ENCODE assay signal across 1 cellular context in the genomic region with DNA sequence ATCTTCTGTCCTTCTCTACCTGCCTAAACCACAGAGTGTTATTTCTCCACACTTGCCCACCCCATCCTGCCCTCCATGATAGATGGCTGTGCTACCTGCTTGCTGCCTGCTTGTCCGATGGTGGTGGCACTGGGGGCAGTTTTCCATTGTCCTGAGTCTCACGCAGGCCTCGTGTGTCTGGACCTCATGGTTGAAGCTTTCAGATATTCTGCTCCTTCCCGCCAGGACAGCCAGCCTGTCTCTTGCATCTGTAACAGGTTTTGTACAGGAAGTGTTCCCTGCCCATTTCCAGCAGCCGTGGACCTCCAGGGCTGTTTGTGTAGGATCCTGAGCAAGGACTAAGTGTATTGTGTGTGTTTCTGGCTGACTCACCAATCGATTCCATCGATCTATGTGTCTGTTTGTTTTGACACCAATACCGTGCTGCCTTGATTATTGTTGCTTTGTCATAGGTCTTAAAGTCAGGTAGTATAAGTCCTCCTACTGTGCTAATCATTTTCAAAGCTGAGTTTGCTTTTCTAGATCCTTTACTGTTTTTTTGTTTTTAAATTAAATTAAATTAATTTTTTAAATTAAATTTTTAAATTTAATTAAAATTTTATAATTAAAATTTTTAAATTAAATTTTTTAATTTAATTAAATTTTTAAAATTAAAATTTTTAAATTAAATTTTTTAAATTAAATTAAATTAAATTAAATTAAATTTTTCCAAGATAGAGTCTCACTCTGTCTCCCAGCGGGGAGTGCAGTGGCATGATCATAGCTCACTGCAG.
TF ChIP-seq lines count a peak whose summit lies in the region.

No MANE protein-coding gene starts in this region.

TF ChIP-seq in HepG2, 621 proteins besides CTCF, POLR2A, EP300 and RAD21 (continued from another document and continues in another):
- no peak for TF ChIP-seq FOXC1 (CRISPR knock-in tag; IDR thresholded peaks at IDR 0.05; ENCODE audit: borderline replicate concordance)
- TF ChIP-seq, protein P1, sequence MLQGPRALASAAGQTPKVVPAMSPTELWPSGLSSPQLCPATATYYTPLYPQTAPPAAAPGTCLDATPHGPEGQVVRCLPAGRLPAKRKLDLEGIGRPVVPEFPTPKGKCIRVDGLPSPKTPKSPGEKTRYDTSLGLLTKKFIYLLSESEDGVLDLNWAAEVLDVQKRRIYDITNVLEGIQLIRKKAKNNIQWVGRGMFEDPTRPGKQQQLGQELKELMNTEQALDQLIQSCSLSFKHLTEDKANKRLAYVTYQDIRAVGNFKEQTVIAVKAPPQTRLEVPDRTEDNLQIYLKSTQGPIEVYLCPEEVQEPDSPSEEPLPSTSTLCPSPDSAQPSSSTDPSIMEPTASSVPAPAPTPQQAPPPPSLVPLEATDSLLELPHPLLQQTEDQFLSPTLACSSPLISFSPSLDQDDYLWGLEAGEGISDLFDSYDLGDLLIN (CRISPR knock-in tag; IDR thresholded peaks at IDR 0.05; ENCODE audit: borderline replicate concordance), result no peak
- TF ChIP-seq EED (CRISPR knock-in tag; IDR thresholded peaks at IDR 0.05), result no peak
- TF ChIP-seq, protein P2, sequence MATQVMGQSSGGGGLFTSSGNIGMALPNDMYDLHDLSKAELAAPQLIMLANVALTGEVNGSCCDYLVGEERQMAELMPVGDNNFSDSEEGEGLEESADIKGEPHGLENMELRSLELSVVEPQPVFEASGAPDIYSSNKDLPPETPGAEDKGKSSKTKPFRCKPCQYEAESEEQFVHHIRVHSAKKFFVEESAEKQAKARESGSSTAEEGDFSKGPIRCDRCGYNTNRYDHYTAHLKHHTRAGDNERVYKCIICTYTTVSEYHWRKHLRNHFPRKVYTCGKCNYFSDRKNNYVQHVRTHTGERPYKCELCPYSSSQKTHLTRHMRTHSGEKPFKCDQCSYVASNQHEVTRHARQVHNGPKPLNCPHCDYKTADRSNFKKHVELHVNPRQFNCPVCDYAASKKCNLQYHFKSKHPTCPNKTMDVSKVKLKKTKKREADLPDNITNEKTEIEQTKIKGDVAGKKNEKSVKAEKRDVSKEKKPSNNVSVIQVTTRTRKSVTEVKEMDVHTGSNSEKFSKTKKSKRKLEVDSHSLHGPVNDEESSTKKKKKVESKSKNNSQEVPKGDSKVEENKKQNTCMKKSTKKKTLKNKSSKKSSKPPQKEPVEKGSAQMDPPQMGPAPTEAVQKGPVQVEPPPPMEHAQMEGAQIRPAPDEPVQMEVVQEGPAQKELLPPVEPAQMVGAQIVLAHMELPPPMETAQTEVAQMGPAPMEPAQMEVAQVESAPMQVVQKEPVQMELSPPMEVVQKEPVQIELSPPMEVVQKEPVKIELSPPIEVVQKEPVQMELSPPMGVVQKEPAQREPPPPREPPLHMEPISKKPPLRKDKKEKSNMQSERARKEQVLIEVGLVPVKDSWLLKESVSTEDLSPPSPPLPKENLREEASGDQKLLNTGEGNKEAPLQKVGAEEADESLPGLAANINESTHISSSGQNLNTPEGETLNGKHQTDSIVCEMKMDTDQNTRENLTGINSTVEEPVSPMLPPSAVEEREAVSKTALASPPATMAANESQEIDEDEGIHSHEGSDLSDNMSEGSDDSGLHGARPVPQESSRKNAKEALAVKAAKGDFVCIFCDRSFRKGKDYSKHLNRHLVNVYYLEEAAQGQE (IDR thresholded peaks at IDR 0.05; ENCODE audit: borderline replicate concordance in 1 of 2, low read depth in 1 of 2, low read length in 2 of 2), result peak in 1 of 2 experiments; percentile 62; a peak in 2 of 4 replicates
- peak; percentile 84 for TF ChIP-seq POGZ (CRISPR knock-in tag; IDR thresholded peaks at IDR 0.05)
- TF ChIP-seq, protein P3, sequence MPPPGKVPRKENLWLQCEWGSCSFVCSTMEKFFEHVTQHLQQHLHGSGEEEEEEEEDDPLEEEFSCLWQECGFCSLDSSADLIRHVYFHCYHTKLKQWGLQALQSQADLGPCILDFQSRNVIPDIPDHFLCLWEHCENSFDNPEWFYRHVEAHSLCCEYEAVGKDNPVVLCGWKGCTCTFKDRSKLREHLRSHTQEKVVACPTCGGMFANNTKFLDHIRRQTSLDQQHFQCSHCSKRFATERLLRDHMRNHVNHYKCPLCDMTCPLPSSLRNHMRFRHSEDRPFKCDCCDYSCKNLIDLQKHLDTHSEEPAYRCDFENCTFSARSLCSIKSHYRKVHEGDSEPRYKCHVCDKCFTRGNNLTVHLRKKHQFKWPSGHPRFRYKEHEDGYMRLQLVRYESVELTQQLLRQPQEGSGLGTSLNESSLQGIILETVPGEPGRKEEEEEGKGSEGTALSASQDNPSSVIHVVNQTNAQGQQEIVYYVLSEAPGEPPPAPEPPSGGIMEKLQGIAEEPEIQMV (CRISPR knock-in tag; IDR thresholded peaks at IDR 0.05; ENCODE audit: low read depth), result no peak; the same call in 1 of the 2 replicates
- TF ChIP-seq, protein P4, sequence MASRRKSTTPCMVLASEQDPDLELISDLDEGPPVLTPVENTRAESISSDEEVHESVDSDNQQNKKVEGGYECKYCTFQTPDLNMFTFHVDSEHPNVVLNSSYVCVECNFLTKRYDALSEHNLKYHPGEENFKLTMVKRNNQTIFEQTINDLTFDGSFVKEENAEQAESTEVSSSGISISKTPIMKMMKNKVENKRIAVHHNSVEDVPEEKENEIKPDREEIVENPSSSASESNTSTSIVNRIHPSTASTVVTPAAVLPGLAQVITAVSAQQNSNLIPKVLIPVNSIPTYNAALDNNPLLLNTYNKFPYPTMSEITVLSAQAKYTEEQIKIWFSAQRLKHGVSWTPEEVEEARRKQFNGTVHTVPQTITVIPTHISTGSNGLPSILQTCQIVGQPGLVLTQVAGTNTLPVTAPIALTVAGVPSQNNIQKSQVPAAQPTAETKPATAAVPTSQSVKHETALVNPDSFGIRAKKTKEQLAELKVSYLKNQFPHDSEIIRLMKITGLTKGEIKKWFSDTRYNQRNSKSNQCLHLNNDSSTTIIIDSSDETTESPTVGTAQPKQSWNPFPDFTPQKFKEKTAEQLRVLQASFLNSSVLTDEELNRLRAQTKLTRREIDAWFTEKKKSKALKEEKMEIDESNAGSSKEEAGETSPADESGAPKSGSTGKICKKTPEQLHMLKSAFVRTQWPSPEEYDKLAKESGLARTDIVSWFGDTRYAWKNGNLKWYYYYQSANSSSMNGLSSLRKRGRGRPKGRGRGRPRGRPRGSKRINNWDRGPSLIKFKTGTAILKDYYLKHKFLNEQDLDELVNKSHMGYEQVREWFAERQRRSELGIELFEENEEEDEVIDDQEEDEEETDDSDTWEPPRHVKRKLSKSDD (CRISPR knock-in tag; IDR thresholded peaks at IDR 0.05; ENCODE audit: low read depth), result no peak
- TF ChIP-seq MIXL1 (CRISPR knock-in tag; IDR thresholded peaks at IDR 0.05), result peak; percentile 99
- TF ChIP-seq HNF4A (CRISPR knock-in tag; IDR thresholded peaks at IDR 0.05), result peak; percentile 47; the same call in 1 of the 2 replicates
- 0 out of 2 replicates have a peak, but pooled peaks have one; percentile 42 for TF ChIP-seq NKX3-1 (CRISPR knock-in tag; IDR thresholded peaks at IDR 0.05)
- TF ChIP-seq, protein P5, sequence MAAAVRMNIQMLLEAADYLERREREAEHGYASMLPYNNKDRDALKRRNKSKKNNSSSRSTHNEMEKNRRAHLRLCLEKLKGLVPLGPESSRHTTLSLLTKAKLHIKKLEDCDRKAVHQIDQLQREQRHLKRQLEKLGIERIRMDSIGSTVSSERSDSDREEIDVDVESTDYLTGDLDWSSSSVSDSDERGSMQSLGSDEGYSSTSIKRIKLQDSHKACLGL (CRISPR knock-in tag; IDR thresholded peaks at IDR 0.05), result no peak
- TF ChIP-seq, protein P6, sequence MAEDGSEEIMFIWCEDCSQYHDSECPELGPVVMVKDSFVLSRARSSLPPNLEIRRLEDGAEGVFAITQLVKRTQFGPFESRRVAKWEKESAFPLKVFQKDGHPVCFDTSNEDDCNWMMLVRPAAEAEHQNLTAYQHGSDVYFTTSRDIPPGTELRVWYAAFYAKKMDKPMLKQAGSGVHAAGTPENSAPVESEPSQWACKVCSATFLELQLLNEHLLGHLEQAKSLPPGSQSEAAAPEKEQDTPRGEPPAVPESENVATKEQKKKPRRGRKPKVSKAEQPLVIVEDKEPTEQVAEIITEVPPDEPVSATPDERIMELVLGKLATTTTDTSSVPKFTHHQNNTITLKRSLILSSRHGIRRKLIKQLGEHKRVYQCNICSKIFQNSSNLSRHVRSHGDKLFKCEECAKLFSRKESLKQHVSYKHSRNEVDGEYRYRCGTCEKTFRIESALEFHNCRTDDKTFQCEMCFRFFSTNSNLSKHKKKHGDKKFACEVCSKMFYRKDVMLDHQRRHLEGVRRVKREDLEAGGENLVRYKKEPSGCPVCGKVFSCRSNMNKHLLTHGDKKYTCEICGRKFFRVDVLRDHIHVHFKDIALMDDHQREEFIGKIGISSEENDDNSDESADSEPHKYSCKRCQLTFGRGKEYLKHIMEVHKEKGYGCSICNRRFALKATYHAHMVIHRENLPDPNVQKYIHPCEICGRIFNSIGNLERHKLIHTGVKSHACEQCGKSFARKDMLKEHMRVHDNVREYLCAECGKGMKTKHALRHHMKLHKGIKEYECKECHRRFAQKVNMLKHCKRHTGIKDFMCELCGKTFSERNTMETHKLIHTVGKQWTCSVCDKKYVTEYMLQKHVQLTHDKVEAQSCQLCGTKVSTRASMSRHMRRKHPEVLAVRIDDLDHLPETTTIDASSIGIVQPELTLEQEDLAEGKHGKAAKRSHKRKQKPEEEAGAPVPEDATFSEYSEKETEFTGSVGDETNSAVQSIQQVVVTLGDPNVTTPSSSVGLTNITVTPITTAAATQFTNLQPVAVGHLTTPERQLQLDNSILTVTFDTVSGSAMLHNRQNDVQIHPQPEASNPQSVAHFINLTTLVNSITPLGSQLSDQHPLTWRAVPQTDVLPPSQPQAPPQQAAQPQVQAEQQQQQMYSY (CRISPR knock-in tag; IDR thresholded peaks at IDR 0.05), result no peak
- TF ChIP-seq TBX2 (CRISPR knock-in tag; IDR thresholded peaks at IDR 0.05; ENCODE audit: borderline replicate concordance), result peak; percentile 99
- peak; percentile 70; the same call in 1 of the 2 replicates for TF ChIP-seq ZNF33B (CRISPR knock-in tag; IDR thresholded peaks at IDR 0.05)
- peak; percentile 56; the same call in 1 of the 2 replicates for TF ChIP-seq ZNF430 (CRISPR knock-in tag; IDR thresholded peaks at IDR 0.05)
- TF ChIP-seq RARA (CRISPR knock-in tag; IDR thresholded peaks at IDR 0.05), result peak; percentile 83
- TF ChIP-seq, protein P7, sequence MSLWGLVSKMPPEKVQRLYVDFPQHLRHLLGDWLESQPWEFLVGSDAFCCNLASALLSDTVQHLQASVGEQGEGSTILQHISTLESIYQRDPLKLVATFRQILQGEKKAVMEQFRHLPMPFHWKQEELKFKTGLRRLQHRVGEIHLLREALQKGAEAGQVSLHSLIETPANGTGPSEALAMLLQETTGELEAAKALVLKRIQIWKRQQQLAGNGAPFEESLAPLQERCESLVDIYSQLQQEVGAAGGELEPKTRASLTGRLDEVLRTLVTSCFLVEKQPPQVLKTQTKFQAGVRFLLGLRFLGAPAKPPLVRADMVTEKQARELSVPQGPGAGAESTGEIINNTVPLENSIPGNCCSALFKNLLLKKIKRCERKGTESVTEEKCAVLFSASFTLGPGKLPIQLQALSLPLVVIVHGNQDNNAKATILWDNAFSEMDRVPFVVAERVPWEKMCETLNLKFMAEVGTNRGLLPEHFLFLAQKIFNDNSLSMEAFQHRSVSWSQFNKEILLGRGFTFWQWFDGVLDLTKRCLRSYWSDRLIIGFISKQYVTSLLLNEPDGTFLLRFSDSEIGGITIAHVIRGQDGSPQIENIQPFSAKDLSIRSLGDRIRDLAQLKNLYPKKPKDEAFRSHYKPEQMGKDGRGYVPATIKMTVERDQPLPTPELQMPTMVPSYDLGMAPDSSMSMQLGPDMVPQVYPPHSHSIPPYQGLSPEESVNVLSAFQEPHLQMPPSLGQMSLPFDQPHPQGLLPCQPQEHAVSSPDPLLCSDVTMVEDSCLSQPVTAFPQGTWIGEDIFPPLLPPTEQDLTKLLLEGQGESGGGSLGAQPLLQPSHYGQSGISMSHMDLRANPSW (CRISPR knock-in tag; IDR thresholded peaks at IDR 0.05; ENCODE audit: borderline replicate concordance), result no peak
- TF ChIP-seq GABPA (IDR thresholded peaks at IDR 0.05; ENCODE audit: low read depth, low read length), result 0 out of 2 replicates have a peak, but pooled peaks have one; percentile 23
- TF ChIP-seq GABPA (CRISPR knock-in tag; IDR thresholded peaks at IDR 0.05; ENCODE audit: low read depth), result peak; percentile 80
- TF ChIP-seq, protein P8, sequence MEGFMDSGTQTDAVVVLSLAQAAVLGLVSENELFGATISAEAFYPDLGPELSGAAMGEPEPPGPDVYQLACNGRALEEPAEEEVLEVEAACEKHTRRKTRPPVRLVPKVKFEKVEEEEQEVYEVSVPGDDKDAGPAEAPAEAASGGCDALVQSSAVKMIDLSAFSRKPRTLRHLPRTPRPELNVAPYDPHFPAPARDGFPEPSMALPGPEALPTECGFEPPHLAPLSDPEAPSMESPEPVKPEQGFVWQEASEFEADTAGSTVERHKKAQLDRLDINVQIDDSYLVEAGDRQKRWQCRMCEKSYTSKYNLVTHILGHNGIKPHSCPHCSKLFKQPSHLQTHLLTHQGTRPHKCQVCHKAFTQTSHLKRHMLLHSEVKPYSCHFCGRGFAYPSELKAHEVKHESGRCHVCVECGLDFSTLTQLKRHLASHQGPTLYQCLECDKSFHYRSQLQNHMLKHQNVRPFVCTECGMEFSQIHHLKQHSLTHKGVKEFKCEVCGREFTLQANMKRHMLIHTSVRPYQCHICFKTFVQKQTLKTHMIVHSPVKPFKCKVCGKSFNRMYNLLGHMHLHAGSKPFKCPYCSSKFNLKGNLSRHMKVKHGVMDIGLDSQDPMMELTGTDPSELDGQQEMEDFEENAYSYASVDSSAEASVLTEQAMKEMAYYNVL (CRISPR knock-in tag; IDR thresholded peaks at IDR 0.05; ENCODE audit: borderline replicate concordance), result no peak
- TF ChIP-seq SYNCRIP (IDR thresholded peaks at IDR 0.05; ENCODE audit: insufficient read depth, low read depth, low read length), result no peak
- 0 out of 2 replicates have a peak, but pooled peaks have one; percentile 23 for TF ChIP-seq ZNF724P (CRISPR knock-in tag; IDR thresholded peaks at IDR 0.05; ENCODE audit: borderline replicate concordance)
- TF ChIP-seq MYC (CRISPR knock-in tag; IDR thresholded peaks at IDR 0.05; ENCODE audit: borderline replicate concordance), result peak; percentile 38; the same call in 1 of the 2 replicates
- TF ChIP-seq, protein P9, sequence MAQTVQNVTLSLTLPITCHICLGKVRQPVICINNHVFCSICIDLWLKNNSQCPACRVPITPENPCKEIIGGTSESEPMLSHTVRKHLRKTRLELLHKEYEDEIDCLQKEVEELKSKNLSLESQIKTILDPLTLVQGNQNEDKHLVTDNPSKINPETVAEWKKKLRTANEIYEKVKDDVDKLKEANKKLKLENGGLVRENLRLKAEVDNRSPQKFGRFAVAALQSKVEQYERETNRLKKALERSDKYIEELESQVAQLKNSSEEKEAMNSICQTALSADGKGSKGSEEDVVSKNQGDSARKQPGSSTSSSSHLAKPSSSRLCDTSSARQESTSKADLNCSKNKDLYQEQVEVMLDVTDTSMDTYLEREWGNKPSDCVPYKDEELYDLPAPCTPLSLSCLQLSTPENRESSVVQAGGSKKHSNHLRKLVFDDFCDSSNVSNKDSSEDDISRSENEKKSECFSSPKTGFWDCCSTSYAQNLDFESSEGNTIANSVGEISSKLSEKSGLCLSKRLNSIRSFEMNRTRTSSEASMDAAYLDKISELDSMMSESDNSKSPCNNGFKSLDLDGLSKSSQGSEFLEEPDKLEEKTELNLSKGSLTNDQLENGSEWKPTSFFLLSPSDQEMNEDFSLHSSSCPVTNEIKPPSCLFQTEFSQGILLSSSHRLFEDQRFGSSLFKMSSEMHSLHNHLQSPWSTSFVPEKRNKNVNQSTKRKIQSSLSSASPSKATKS (CRISPR knock-in tag; IDR thresholded peaks at IDR 0.05), result no peak
